In the genomic region with DNA sequence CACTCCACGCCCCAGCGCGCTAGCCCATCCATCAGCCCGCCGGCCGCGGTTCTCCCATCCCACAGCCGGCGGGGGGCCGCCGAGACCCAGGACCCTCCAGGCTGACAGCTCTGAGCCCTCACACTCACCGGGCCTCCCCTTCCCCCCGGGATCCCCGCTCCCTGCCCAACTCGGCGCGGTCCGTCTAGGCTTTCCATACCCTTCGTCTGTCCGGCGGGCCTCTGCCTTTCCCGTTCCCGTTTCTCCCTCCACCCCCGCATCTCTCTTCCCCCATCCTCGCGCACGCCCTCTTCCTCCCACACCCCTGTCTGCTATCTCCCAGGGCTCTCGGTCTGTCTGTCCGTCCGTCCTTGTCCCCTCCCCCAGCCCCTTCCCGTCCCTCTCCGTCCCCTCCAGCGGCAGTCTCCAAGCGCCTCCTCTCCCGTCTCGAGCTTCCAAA, we compare ENCODE assay signal across 8 cellular contexts. TPM values are rescaled to one million over a fixed set of nuclear protein-coding genes. Genes with fewer than 3 reads are reported as not detected.
DNase-seq lines count a peak whose midpoint lies in the region; TF ChIP-seq lines count a peak whose summit lies in the region.
"Had no signal": no experiment of that assay in that cellular context is flagged by ENCODE, and none has a peak within 500 bp of the region (broad histone marks: within the 10 kb centered on the region; RNA-seq: fewer than 3 reads in every experiment).

No MANE protein-coding gene starts in this region.

- H3K4me3 ChIP-seq in HUES48 (ENCODE audit: low read depth, low read length), result peak overlapping the region; percentile 96
- peak overlapping the region; percentile 81 for H3K4me3 ChIP-seq in iPS-20b (ENCODE audit: low read length)
- peak overlapping the region; percentile 75 to 91 (median 80) for H3K4me3 ChIP-seq in subcutaneous abdominal adipose tissue (ENCODE audit: low read depth in 1 of 5, low read length in 5 of 5)

- no peak overlapping the region for H3K4me3 Mint-ChIP-seq in activated T-helper 2 cell treated with anti-CD3 and anti-CD28 coated beads, Interferon-gamma antibody, Interleukin-2, Interleukin-4, amounts not matched to agents 10 μg/mL and 5 μg/mL and 100 μg/mL, durations not matched to agents 14 hours and 24 hours and 36 hours (ENCODE audit: low read depth)

- H3K27me3 ChIP-seq in HUES48 (ENCODE audit: control insufficient read depth, insufficient read depth, low read length), result no peaks in the 10 kb centered on the region
- no peaks in the 10 kb centered on the region for H3K27me3 ChIP-seq in iPS-20b (ENCODE audit: insufficient read depth, low read length)
- no peaks in the 10 kb centered on the region for H3K27me3 ChIP-seq in subcutaneous abdominal adipose tissue (ENCODE audit: control insufficient read depth in 5 of 5, insufficient read depth in 4 of 5, low read length in 5 of 5)

- POLR2A ChIA-PET in HEK293T (lab: Yijun Ruan, JAX), result interaction anchor here (0.9 to 2.4 kb wide), 3 partner anchors 9 to 228 kb away, joined by 3 to 9 read pairs (median 4); a partner anchor contains a TSS

- H3K4me1 ChIP-seq in HUES48 (ENCODE audit: control insufficient read depth, insufficient read depth, low read length), result peaks cover 51% of the 10 kb centered on the region
- peaks cover 48% of the 10 kb centered on the region for H3K4me1 ChIP-seq in iPS-20b (ENCODE audit: insufficient read depth, low read length)
- H3K4me1 ChIP-seq in subcutaneous abdominal adipose tissue (ENCODE audit: control insufficient read depth in 5 of 5, insufficient read depth in 5 of 5, low read length in 5 of 5), result peaks cover 2 to 56% (median 49%) of the 10 kb centered on the region in 5 donors

- CTCF ChIA-PET in HEK293T (lab: Yijun Ruan, JAX), result interaction anchor here (0.7 to 1.9 kb wide), 2 partner anchors 9 to 18 kb away, joined by 3 to 8 read pairs; no protein-coding TSS in a partner anchor

- H3K9me3 ChIP-seq in HUES48 (ENCODE audit: control insufficient read depth, insufficient read depth, low read length), result no peaks in the 10 kb centered on the region
- H3K9me3 ChIP-seq in iPS-20b (ENCODE audit: insufficient read depth, low read depth, low read length), result no peaks in the 10 kb centered on the region
- no peaks in the 10 kb centered on the region for H3K9me3 ChIP-seq in subcutaneous abdominal adipose tissue (ENCODE audit: control insufficient read depth in 5 of 5, low read length in 5 of 5)

- peaks cover 4% of the 10 kb centered on the region; the same call in 1 of the 2 replicates for H3K36me3 ChIP-seq in HUES48 (ENCODE audit: control insufficient read depth, insufficient read depth, low read length)
- no peaks in the 10 kb centered on the region; the same call in 1 of the 2 replicates for H3K36me3 ChIP-seq in iPS-20b (ENCODE audit: insufficient read depth, low read depth, low read length)
- H3K36me3 ChIP-seq in subcutaneous abdominal adipose tissue (ENCODE audit: control insufficient read depth in 5 of 5, insufficient read depth in 5 of 5, low read length in 5 of 5), result no peaks in the 10 kb centered on the region

- H3K27ac Mint-ChIP-seq in activated T-helper 2 cell treated with anti-CD3 and anti-CD28 coated beads, Interferon-gamma antibody, Interleukin-2, Interleukin-4, amounts not matched to agents 10 μg/mL and 5 μg/mL and 100 μg/mL, durations not matched to agents 14 hours and 24 hours and 36 hours, result peak overlapping the region; percentile 3

- intact Hi-C loops in activated T-helper 2 cell treated with anti-CD3 and anti-CD28 coated beads, Interferon-gamma antibody, Interleukin-2, Interleukin-4, amounts not matched to agents 10 μg/mL and 5 μg/mL and 100 μg/mL, durations not matched to agents 14 hours and 24 hours and 36 hours (cut with micrococcal nuclease), result loop anchor here (1.0 kb wide), 1 partner anchor 12 kb away; no protein-coding TSS in a partner anchor

- no peaks in the 10 kb centered on the region for H3K9me3 Mint-ChIP-seq in activated T-helper 2 cell treated with anti-CD3 and anti-CD28 coated beads, Interferon-gamma antibody, Interleukin-2, Interleukin-4, amounts not matched to agents 10 μg/mL and 5 μg/mL and 100 μg/mL, durations not matched to agents 14 hours and 24 hours and 36 hours

- no peaks in the 10 kb centered on the region for H3K27me3 Mint-ChIP-seq in activated T-helper 2 cell treated with anti-CD3 and anti-CD28 coated beads, Interferon-gamma antibody, Interleukin-2, Interleukin-4, amounts not matched to agents 10 μg/mL and 5 μg/mL and 100 μg/mL, durations not matched to agents 14 hours and 24 hours and 36 hours (ENCODE audit: low read depth)

- H3K9ac ChIP-seq in HUES48 (ENCODE audit: low read depth, low read length) (peak overlapping the region; percentile 83), iPS-20b (ENCODE audit: low read depth, low read length) (peak overlapping the region; percentile 95), subcutaneous abdominal adipose tissue (ENCODE audit: low read length in 5 of 5) (peak overlapping the region in 4 of 5 donors; percentile 70 to 86 (median 80))

- H3K27ac ChIP-seq in HUES48 (ENCODE audit: low read depth, low read length) (peak overlapping the region; percentile 87), iPS-20b (ENCODE audit: low read length) (peak overlapping the region; percentile 90), subcutaneous abdominal adipose tissue (ENCODE audit: low read depth, low read length) (peak overlapping the region; percentile 57)

- H3K4me1 Mint-ChIP-seq in activated T-helper 2 cell treated with anti-CD3 and anti-CD28 coated beads, Interferon-gamma antibody, Interleukin-2, Interleukin-4, amounts not matched to agents 10 μg/mL and 5 μg/mL and 100 μg/mL, durations not matched to agents 14 hours and 24 hours and 36 hours (ENCODE audit: low read depth), result peaks cover 7% of the 10 kb centered on the region

- DNase-seq in activated T-helper 2 cell treated with anti-CD3 and anti-CD28 coated beads, Interferon-gamma antibody, Interleukin-2, Interleukin-4, amounts not matched to agents 10 μg/mL and 5 μg/mL and 100 μg/mL, durations not matched to agents 14 hours and 24 hours and 36 hours (ENCODE audit: low spot score), result no peak
- no peak for DNase-seq in HEK293T (ENCODE audit: extremely low spot score)
- no peak for DNase-seq in HuH-7.5 (ENCODE audit: low spot score)
- no peak for DNase-seq in NCI-H446 (lab: John Stamatoyannopoulos, UW)

- no peaks in the 10 kb centered on the region for H3K36me3 Mint-ChIP-seq in activated T-helper 2 cell treated with anti-CD3 and anti-CD28 coated beads, Interferon-gamma antibody, Interleukin-2, Interleukin-4, amounts not matched to agents 10 μg/mL and 5 μg/mL and 100 μg/mL, durations not matched to agents 14 hours and 24 hours and 36 hours (ENCODE audit: low read depth)

TF ChIP-seq in HEK293T, 16 proteins besides CTCF, POLR2A, EP300 and RAD21:
- TF ChIP-seq L3MBTL2 (conservative IDR thresholded peaks at IDR 0.05), result no peak
- no peak for TF ChIP-seq ARNT (IDR thresholded peaks at IDR 0.05)
- TF ChIP-seq ZNF384 (IDR thresholded peaks at IDR 0.05), result no peak
- TF ChIP-seq FOXM1 (IDR thresholded peaks at IDR 0.05; ENCODE audit: borderline replicate concordance), result no peak
- no peak for TF ChIP-seq SUZ12 (IDR thresholded peaks at IDR 0.05)
- TF ChIP-seq LEF1 (IDR thresholded peaks at IDR 0.05; ENCODE audit: borderline replicate concordance), result no peak
- TF ChIP-seq, protein P1, sequence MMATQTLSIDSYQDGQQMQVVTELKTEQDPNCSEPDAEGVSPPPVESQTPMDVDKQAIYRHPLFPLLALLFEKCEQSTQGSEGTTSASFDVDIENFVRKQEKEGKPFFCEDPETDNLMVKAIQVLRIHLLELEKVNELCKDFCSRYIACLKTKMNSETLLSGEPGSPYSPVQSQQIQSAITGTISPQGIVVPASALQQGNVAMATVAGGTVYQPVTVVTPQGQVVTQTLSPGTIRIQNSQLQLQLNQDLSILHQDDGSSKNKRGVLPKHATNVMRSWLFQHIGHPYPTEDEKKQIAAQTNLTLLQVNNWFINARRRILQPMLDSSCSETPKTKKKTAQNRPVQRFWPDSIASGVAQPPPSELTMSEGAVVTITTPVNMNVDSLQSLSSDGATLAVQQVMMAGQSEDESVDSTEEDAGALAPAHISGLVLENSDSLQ (IDR thresholded peaks at IDR 0.05), result no peak
- TF ChIP-seq SP1 (IDR thresholded peaks at IDR 0.05), result no peak
- no peak for TF ChIP-seq NFRKB (IDR thresholded peaks at IDR 0.05)
- TF ChIP-seq TARDBP (IDR thresholded peaks at IDR 0.05), result no peak
- no peak for TF ChIP-seq BHLHE40 (IDR thresholded peaks at IDR 0.05; ENCODE audit: borderline replicate concordance)
- no peak for TF ChIP-seq ELF4 (IDR thresholded peaks at IDR 0.05)
- no peak for TF ChIP-seq FOXA1 (IDR thresholded peaks at IDR 0.05)
- TF ChIP-seq FOXK2 (IDR thresholded peaks at IDR 0.05), result no peak
- no peak for TF ChIP-seq HDGF (IDR thresholded peaks at IDR 0.05; ENCODE audit: borderline replicate concordance)
- no peak for TF ChIP-seq CTBP1 (IDR thresholded peaks at IDR 0.05; ENCODE audit: borderline replicate concordance)
TF ChIP-seq in HEK293T: peak in this region for 0.

RNA-seq across cellular contexts. Expression of a gene that starts 0.7 kb away (rescaled TPM):
- 2.0 and 2.5 TPM in 2 replicates for total RNA-seq in activated T-helper 2 cell treated with anti-CD3 and anti-CD28 coated beads, Interferon-gamma antibody, Interleukin-2, Interleukin-4, amounts not matched to agents 10 μg/mL and 5 μg/mL and 100 μg/mL, durations not matched to agents 14 hours and 24 hours and 36 hours

RNA-seq across cellular contexts. Expression of a gene that starts 5.2 kb away (rescaled TPM):
- total RNA-seq in activated T-helper 2 cell treated with anti-CD3 and anti-CD28 coated beads, Interferon-gamma antibody, Interleukin-2, Interleukin-4, amounts not matched to agents 10 μg/mL and 5 μg/mL and 100 μg/mL, durations not matched to agents 14 hours and 24 hours and 36 hours, result 12.8 and 13.7 TPM in 2 replicates

RNA-seq across cellular contexts. Expression of a gene that starts 16.7 kb away (rescaled TPM):
- total RNA-seq in activated T-helper 2 cell treated with anti-CD3 and anti-CD28 coated beads, Interferon-gamma antibody, Interleukin-2, Interleukin-4, amounts not matched to agents 10 μg/mL and 5 μg/mL and 100 μg/mL, durations not matched to agents 14 hours and 24 hours and 36 hours, result 164 and 170 TPM in 2 replicates

RNA-seq across cellular contexts. Expression of a gene that starts 27.7 kb away (rescaled TPM):
- 0.09 TPM in 2 replicates for total RNA-seq in activated T-helper 2 cell treated with anti-CD3 and anti-CD28 coated beads, Interferon-gamma antibody, Interleukin-2, Interleukin-4, amounts not matched to agents 10 μg/mL and 5 μg/mL and 100 μg/mL, durations not matched to agents 14 hours and 24 hours and 36 hours
- total RNA-seq: myocyte had no signal
